14 cellular contexts compared by ENCODE assay signal in genomic region chr1:205518616-205519540, GRCh38. TPM values are rescaled to one million over a fixed set of nuclear protein-coding genes. Genes with fewer than 3 reads are reported as not detected.
DNase-seq lines count a peak whose midpoint lies in the region; ATAC-seq, FAIRE-seq and TF ChIP-seq lines count a peak whose summit lies in the region.
"Had no signal": no experiment of that assay in that cellular context is flagged by ENCODE, and none has a peak within 500 bp of the region (broad histone marks: within the 10 kb centered on the region; RNA-seq: fewer than 3 reads in every experiment).

No MANE protein-coding gene starts in this region.

- H3K4me3 Mint-ChIP-seq in T-helper 17 cell = no peak overlapping the region
- H3K4me3 Mint-ChIP-seq in stimulated activated effector memory CD8-positive, alpha-beta T cell treated with anti-CD3 and anti-CD28 coated beads, Interleukin-12 subunit alpha, Interleukin-12 subunit beta, amount 100 ng/mL, for 72 hours = no peak overlapping the region
- H3K4me3 Mint-ChIP-seq: type B pancreatic cell had no signal

- peaks cover 18% of the 10 kb centered on the region for H3K27me3 Mint-ChIP-seq in T-helper 17 cell

- H3K4me3 ChIP-seq in BE2C (ENCODE audit: low read depth, low read length) = no peak overlapping the region
- H3K4me3 ChIP-seq: smooth muscle cell had no signal

- no peaks in the 10 kb centered on the region for H3K36me3 ChIP-seq in BE2C

- no peak for DNase-seq in HTR-8/SVneo (ENCODE audit: insufficient read length, low spot score)
- no peak for DNase-seq in T-helper 17 cell
- DNase-seq in hypothalamus (lab: John Stamatoyannopoulos, UW) = peak in 49 of 51 donors; percentile 25 to 96 (median 81)
- peak; percentile 95 for DNase-seq in putamen (ENCODE audit: low spot score)
- DNase-seq in BE2C = no peak
- no peak for DNase-seq in activated naive CD4-positive, alpha-beta T cell treated with Interleukin-2 at 50 U/mL for 16 hours
- no peak for DNase-seq in stimulated activated effector memory CD8-positive, alpha-beta T cell treated with anti-CD3 and anti-CD28 coated beads, Interleukin-12 subunit alpha, Interleukin-12 subunit beta, amount 100 ng/mL, for 72 hours (ENCODE audit: low spot score in 2 of 2)
- DNase-seq: activated CD4-positive, alpha-beta T cell treated with anti-CD3 and anti-CD28 coated beads, Interleukin-2, amount 50 U/mL, for 1 hour; activated effector memory CD4-positive, alpha-beta T cell treated with anti-CD3 and anti-CD28 coated beads, Interleukin-2, amount 50 U/mL, for 16 hours had no signal

- H3K4me1 Mint-ChIP-seq in T-helper 17 cell = peaks cover 12% of the 10 kb centered on the region
- H3K4me1 Mint-ChIP-seq in stimulated activated effector memory CD8-positive, alpha-beta T cell treated with anti-CD3 and anti-CD28 coated beads, Interleukin-12 subunit alpha, Interleukin-12 subunit beta, amount 100 ng/mL, for 72 hours = no peaks in the 10 kb centered on the region

- H3K9me3 ChIP-seq in T-helper 17 cell (ENCODE audit: control insufficient read depth, low read length, poor library complexity, severe bottlenecking) (no peaks in the 10 kb centered on the region), BE2C (no peaks in the 10 kb centered on the region)

- no peak for TF ChIP-seq CTCF in BE2C (IDR thresholded peaks at IDR 0.05; ENCODE audit: low read depth, low read length)

- peaks cover 12% of the 10 kb centered on the region for H3K4me1 ChIP-seq in BE2C

- H3K36me3 Mint-ChIP-seq in T-helper 17 cell (ENCODE audit: low read depth) = peaks cover 2% of the 10 kb centered on the region
- no peaks in the 10 kb centered on the region for H3K36me3 Mint-ChIP-seq in stimulated activated effector memory CD8-positive, alpha-beta T cell treated with anti-CD3 and anti-CD28 coated beads, Interleukin-12 subunit alpha, Interleukin-12 subunit beta, amount 100 ng/mL, for 72 hours
- H3K36me3 Mint-ChIP-seq: type B pancreatic cell had no signal

- H3K27ac Mint-ChIP-seq in T-helper 17 cell = peak overlapping the region; percentile 51
- H3K27ac Mint-ChIP-seq in stimulated activated effector memory CD8-positive, alpha-beta T cell treated with anti-CD3 and anti-CD28 coated beads, Interleukin-12 subunit alpha, Interleukin-12 subunit beta, amount 100 ng/mL, for 72 hours = no peak overlapping the region
- H3K27ac Mint-ChIP-seq: type B pancreatic cell had no signal

- ATAC-seq in T-helper 17 cell (no peak), GM21529 (IDR thresholded peaks at IDR 0.05; ENCODE audit: unreplicated experiment) (no peak)
- ATAC-seq in stimulated activated effector memory CD8-positive, alpha-beta T cell treated with anti-CD3 and anti-CD28 coated beads, Interleukin-12 subunit alpha, Interleukin-12 subunit beta, amount 100 ng/mL, for 72 hours = no peak

- H3K27me3 ChIP-seq in BE2C = no peaks in the 10 kb centered on the region

- peak; percentile 67 for FAIRE-seq in HTR-8/SVneo (lab: Jason Lieb, UNC)
- FAIRE-seq: colon, RCC 7860 had no signal

- H3K9me3 Mint-ChIP-seq in stimulated activated effector memory CD8-positive, alpha-beta T cell treated with anti-CD3 and anti-CD28 coated beads, Interleukin-12 subunit alpha, Interleukin-12 subunit beta, amount 100 ng/mL, for 72 hours = no peaks in the 10 kb centered on the region
- H3K9me3 Mint-ChIP-seq: type B pancreatic cell had no signal

RNA-seq across cellular contexts. Expression of gene CDK18, which starts 14.4 kb away (rescaled TPM):
- 1 to 10 TPM in 1 of 2 donors, under 1 TPM in 1; 0.94 to 1.7 TPM for total RNA-seq in T-helper 17 cell
- 3.4 TPM for polyA plus RNA-seq in BE2C (2012; ENCODE audit: insufficient read depth, insufficient read length, low read depth)

Comparison
In these comparisons a context has a peak if more than half of its experiments do, and no peak if none do; other contexts are left out.
1. DNase-seq: peak in hypothalamus (49 of 51) and putamen (single experiment); none in HTR-8/SVneo (single experiment), T-helper 17 cell (0 of 3), BE2C (single experiment), activated naive CD4-positive, alpha-beta T cell treated with Interleukin-2 at 50 U/mL for 16 hours (single experiment) and stimulated activated effector memory CD8-positive, alpha-beta T cell treated with anti-CD3 and anti-CD28 coated beads, Interleukin-12 subunit alpha, Interleukin-12 subunit beta, amount 100 ng/mL, for 72 hours (0 of 2).